ENCODE assay signal across 10 cellular contexts in the genomic region with DNA sequence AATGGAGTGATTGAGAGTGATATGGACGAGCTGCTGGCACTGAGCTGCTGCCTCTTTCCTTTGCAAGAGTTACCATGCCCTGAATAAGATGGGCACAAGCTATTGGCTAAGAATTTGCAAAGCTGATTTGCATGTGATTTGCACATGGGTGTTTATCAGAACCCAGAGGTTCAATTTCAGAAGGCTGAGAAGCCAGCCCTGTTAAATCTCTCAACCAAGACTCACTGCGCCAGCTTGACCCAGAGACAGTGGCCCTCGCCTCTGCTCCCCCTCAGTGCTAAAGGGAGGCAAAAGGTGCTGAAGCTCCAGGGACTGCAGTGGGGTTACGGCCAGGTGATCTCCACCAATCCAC. TPM values are rescaled to one million over a fixed set of nuclear protein-coding genes. Genes with fewer than 3 reads are reported as not detected.
A peak's percentile ranks its signal among the peaks of the same experiment; 100 is the strongest.
DNase-seq lines count a peak whose midpoint lies in the region; ATAC-seq and TF ChIP-seq lines count a peak whose summit lies in the region.
"Had no signal": no experiment of that assay in that cellular context is flagged by ENCODE, and none has a peak within 500 bp of the region (broad histone marks: within the 10 kb centered on the region; RNA-seq: fewer than 3 reads in every experiment).

No MANE protein-coding gene starts in this region.

- H3K27me3 ChIP-seq in mononuclear cell (ENCODE audit: insufficient read depth, low read length) (no peaks in the 10 kb centered on the region), aorta (ENCODE audit: control insufficient read depth in 1 of 2, insufficient read depth in 2 of 2, low read length in 1 of 2) (no peaks in the 10 kb centered on the region)

- H3K9me3 Mint-ChIP-seq in CD14-positive monocyte = peaks cover 0 to 17% (median 6%) of the 10 kb centered on the region in 7 donors
- H3K9me3 Mint-ChIP-seq in activated T-helper 2 cell treated with anti-CD3 and anti-CD28 coated beads, Interferon-gamma antibody, Interleukin-2, Interleukin-4, amounts not matched to agents 10 μg/mL and 5 μg/mL and 100 μg/mL, durations not matched to agents 14 hours and 24 hours and 36 hours = no peaks in the 10 kb centered on the region
- H3K9me3 Mint-ChIP-seq in glutamatergic neuron (ENCODE audit: unreplicated experiment) = peaks cover 3% of the 10 kb centered on the region

- peak overlapping the region in 6 of 7 donors; percentile 87 to 97 (median 94) for H3K27ac Mint-ChIP-seq in CD14-positive monocyte
- H3K27ac Mint-ChIP-seq in activated T-helper 2 cell treated with anti-CD3 and anti-CD28 coated beads, Interferon-gamma antibody, Interleukin-2, Interleukin-4, amounts not matched to agents 10 μg/mL and 5 μg/mL and 100 μg/mL, durations not matched to agents 14 hours and 24 hours and 36 hours = peak overlapping the region; percentile 95
- H3K27ac Mint-ChIP-seq in glutamatergic neuron (ENCODE audit: unreplicated experiment) = no peak overlapping the region

- ATAC-seq in GM21390 (IDR thresholded peaks at IDR 0.05; ENCODE audit: unreplicated experiment) (no peak), GM19351 (IDR thresholded peaks at IDR 0.05; ENCODE audit: unreplicated experiment) (no peak), aorta (ENCODE audit: low FRiP score) (no peak)

- peaks cover 54% of the 10 kb centered on the region for H3K4me1 ChIP-seq in mononuclear cell (ENCODE audit: insufficient read depth, low read length)
- H3K4me1 ChIP-seq in aorta (ENCODE audit: control insufficient read depth in 1 of 2, insufficient read depth in 2 of 2, low read length in 2 of 2) = no peaks in the 10 kb centered on the region

- 78 to 85% methylated on average over 4 of the region's 4 CpGs for WGBS in aorta, 2 donors

- intact Hi-C loops in CD14-positive monocyte (cut with micrococcal nuclease) (loop anchor here (5.0 to 10.0 kb wide), 4 partner anchors 131 to 203 kb away; partner anchors contain the start of genes IDH3G (in 2 of the 2), SSR4 (in 2 of the 2), ABCD1 (in 1 of the 2) and BCAP31 (in 1 of the 2)), aorta (cut with DNase I) (no loop called here)
- intact Hi-C loops in activated T-helper 2 cell treated with anti-CD3 and anti-CD28 coated beads, Interferon-gamma antibody, Interleukin-2, Interleukin-4, amounts not matched to agents 10 μg/mL and 5 μg/mL and 100 μg/mL, durations not matched to agents 14 hours and 24 hours and 36 hours (cut with micrococcal nuclease) = loop anchor here (5.0 to 10.0 kb wide), 3 partner anchors 161 to 449 kb away; partner anchors contain the start of genes EMD, FLNA, MECP2 and PLXNB3

- H3K27ac ChIP-seq in aorta (ENCODE audit: low read depth in 1 of 2, low read length in 2 of 2) = no peak overlapping the region

- peaks cover 5 to 28% of the 10 kb centered on the region in 2 donors for H3K36me3 Mint-ChIP-seq in CD14-positive monocyte
- H3K36me3 Mint-ChIP-seq in activated T-helper 2 cell treated with anti-CD3 and anti-CD28 coated beads, Interferon-gamma antibody, Interleukin-2, Interleukin-4, amounts not matched to agents 10 μg/mL and 5 μg/mL and 100 μg/mL, durations not matched to agents 14 hours and 24 hours and 36 hours (ENCODE audit: low read depth) = peaks cover 35% of the 10 kb centered on the region
- no peaks in the 10 kb centered on the region for H3K36me3 Mint-ChIP-seq in glutamatergic neuron (ENCODE audit: unreplicated experiment)

- H3K9me3 ChIP-seq in mononuclear cell (ENCODE audit: low read depth, low read length) = no peaks in the 10 kb centered on the region
- H3K9me3 ChIP-seq in aorta (ENCODE audit: control insufficient read depth, low read length) = no peaks in the 10 kb centered on the region

- TF ChIP-seq CTCF in CD14-positive monocyte (IDR thresholded peaks at IDR 0.05) (no peak), GM20000 (IDR thresholded peaks at IDR 0.05; ENCODE audit: extremely low read depth, missing control alignments) (no peak), glutamatergic neuron (IDR thresholded peaks at IDR 0.05; ENCODE audit: partially characterized antibody, unreplicated experiment) (no peak)

- H3K27me3 Mint-ChIP-seq in CD14-positive monocyte (ENCODE audit: low read depth in 3 of 3) (peaks cover 0 to 32% (median 0%) of the 10 kb centered on the region in 3 donors), glutamatergic neuron (ENCODE audit: unreplicated experiment) (peaks cover 6% of the 10 kb centered on the region)
- H3K27me3 Mint-ChIP-seq in activated T-helper 2 cell treated with anti-CD3 and anti-CD28 coated beads, Interferon-gamma antibody, Interleukin-2, Interleukin-4, amounts not matched to agents 10 μg/mL and 5 μg/mL and 100 μg/mL, durations not matched to agents 14 hours and 24 hours and 36 hours (ENCODE audit: low read depth) = no peaks in the 10 kb centered on the region

- H3K4me3 Mint-ChIP-seq in CD14-positive monocyte (peak overlapping the region; percentile 86 to 95), glutamatergic neuron (ENCODE audit: unreplicated experiment) (no peak overlapping the region)
- peak overlapping the region; percentile 97 for H3K4me3 Mint-ChIP-seq in activated T-helper 2 cell treated with anti-CD3 and anti-CD28 coated beads, Interferon-gamma antibody, Interleukin-2, Interleukin-4, amounts not matched to agents 10 μg/mL and 5 μg/mL and 100 μg/mL, durations not matched to agents 14 hours and 24 hours and 36 hours (ENCODE audit: low read depth)

- H3K4me3 ChIP-seq in mononuclear cell (ENCODE audit: low read length) (peak overlapping the region; percentile 67), aorta (ENCODE audit: low read length in 2 of 2) (no peak overlapping the region)

- H3K36me3 ChIP-seq in aorta (ENCODE audit: control insufficient read depth in 1 of 2, insufficient read depth in 2 of 2, low read length in 1 of 2) = no peaks in the 10 kb centered on the region

- DNase-seq in CD14-positive monocyte (ENCODE audit: low spot score) (no peak), GM20000 (ENCODE audit: low spot score) (peak; percentile 39), glutamatergic neuron (no peak), aorta (no peak)
- DNase-seq in activated T-helper 2 cell treated with anti-CD3 and anti-CD28 coated beads, Interferon-gamma antibody, Interleukin-2, Interleukin-4, amounts not matched to agents 10 μg/mL and 5 μg/mL and 100 μg/mL, durations not matched to agents 14 hours and 24 hours and 36 hours (ENCODE audit: low spot score) = no peak
- DNase-seq: DMS79 had no signal

- H3K4me1 Mint-ChIP-seq in CD14-positive monocyte = peaks cover 37% of the 10 kb centered on the region
- peaks cover 24% of the 10 kb centered on the region for H3K4me1 Mint-ChIP-seq in activated T-helper 2 cell treated with anti-CD3 and anti-CD28 coated beads, Interferon-gamma antibody, Interleukin-2, Interleukin-4, amounts not matched to agents 10 μg/mL and 5 μg/mL and 100 μg/mL, durations not matched to agents 14 hours and 24 hours and 36 hours (ENCODE audit: low read depth)
- peaks cover 8% of the 10 kb centered on the region for H3K4me1 Mint-ChIP-seq in glutamatergic neuron (ENCODE audit: low read depth, unreplicated experiment)

RNA-seq across cellular contexts. Expression of gene ARHGAP4, which starts 0.7 kb away (rescaled TPM):
- 10 to 100 TPM; 51.5 to 64.4 TPM for polyA plus RNA-seq in CD14-positive monocyte
- total RNA-seq in activated T-helper 2 cell treated with anti-CD3 and anti-CD28 coated beads, Interferon-gamma antibody, Interleukin-2, Interleukin-4, amounts not matched to agents 10 μg/mL and 5 μg/mL and 100 μg/mL, durations not matched to agents 14 hours and 24 hours and 36 hours = 128 and 135 TPM in 2 replicates
- 199 TPM for total RNA-seq in mononuclear cell
- total RNA-seq in glutamatergic neuron (ENCODE audit: unreplicated experiment) = 33.5 TPM
- 10 to 100 TPM; 36.0 to 81.3 TPM for total RNA-seq in aorta
- polyA plus RNA-seq in aorta = 10 to 100 TPM; 13.5 to 31.9 TPM

RNA-seq across cellular contexts. Expression of gene NAA10, which starts 9.5 kb away (rescaled TPM):
- polyA plus RNA-seq in CD14-positive monocyte = 10 to 100 TPM; 46.7 to 47.9 TPM
- total RNA-seq in activated T-helper 2 cell treated with anti-CD3 and anti-CD28 coated beads, Interferon-gamma antibody, Interleukin-2, Interleukin-4, amounts not matched to agents 10 μg/mL and 5 μg/mL and 100 μg/mL, durations not matched to agents 14 hours and 24 hours and 36 hours = 127 and 128 TPM in 2 replicates
- total RNA-seq in mononuclear cell = 22.0 TPM
- total RNA-seq in glutamatergic neuron (ENCODE audit: unreplicated experiment) = 129 TPM
- 10 to 100 TPM; 70.2 to 87.3 TPM for total RNA-seq in aorta
- 100 to 1,000 TPM in 1 of 2 donors, 10 to 100 TPM in 1; 81.8 to 287 TPM for polyA plus RNA-seq in aorta

RNA-seq across cellular contexts. Expression of gene RENBP, which starts 19.1 kb away (rescaled TPM):
- polyA plus RNA-seq in CD14-positive monocyte (1 to 10 TPM; 2.7 to 3.8 TPM), aorta (10 to 100 TPM; 10.5 to 14.5 TPM)
- total RNA-seq in activated T-helper 2 cell treated with anti-CD3 and anti-CD28 coated beads, Interferon-gamma antibody, Interleukin-2, Interleukin-4, amounts not matched to agents 10 μg/mL and 5 μg/mL and 100 μg/mL, durations not matched to agents 14 hours and 24 hours and 36 hours = 11.4 and 12.4 TPM in 2 replicates
- total RNA-seq in mononuclear cell (11.1 TPM), glutamatergic neuron (ENCODE audit: unreplicated experiment) (16.1 TPM), aorta (10 to 100 TPM; 13.1 to 20.9 TPM)
- total RNA-seq: M059J had no signal

RNA-seq across cellular contexts. Expression of gene AVPR2, which starts 20.9 kb away (rescaled TPM):
- under 1 TPM in 1 of 2 donors, not detected in 1; 0.14 TPM for polyA plus RNA-seq in CD14-positive monocyte
- total RNA-seq in activated T-helper 2 cell treated with anti-CD3 and anti-CD28 coated beads, Interferon-gamma antibody, Interleukin-2, Interleukin-4, amounts not matched to agents 10 μg/mL and 5 μg/mL and 100 μg/mL, durations not matched to agents 14 hours and 24 hours and 36 hours = not detected in 2 replicates
- not detected for total RNA-seq in mononuclear cell
- not detected for total RNA-seq in glutamatergic neuron (ENCODE audit: unreplicated experiment)
- 1 to 10 TPM; 3.0 to 4.6 TPM for total RNA-seq in aorta
- polyA plus RNA-seq in aorta = under 1 TPM in 1 of 2 donors, not detected in 1; 0.23 TPM

RNA-seq across cellular contexts. Expression of gene L1CAM, which starts 39.4 kb away (rescaled TPM):
- not detected for polyA plus RNA-seq in CD14-positive monocyte
- total RNA-seq in activated T-helper 2 cell treated with anti-CD3 and anti-CD28 coated beads, Interferon-gamma antibody, Interleukin-2, Interleukin-4, amounts not matched to agents 10 μg/mL and 5 μg/mL and 100 μg/mL, durations not matched to agents 14 hours and 24 hours and 36 hours = 0.83 and 0.98 TPM in 2 replicates
- total RNA-seq in mononuclear cell = 0.52 TPM
- 925 TPM for total RNA-seq in glutamatergic neuron (ENCODE audit: unreplicated experiment)
- total RNA-seq in aorta = 10 to 100 TPM in 1 of 2 donors, 1 to 10 TPM in 1; 4.3 to 11.6 TPM
- 1 to 10 TPM in 1 of 2 donors, not detected in 1; 1.0 TPM for polyA plus RNA-seq in aorta

Comparison
In these comparisons a context has a peak if more than half of its experiments do, and no peak if none do; other contexts are left out.
1. intact Hi-C loops: an anchor here in CD14-positive monocyte (5.0 to 10.0 kb wide) and activated T-helper 2 cell treated with anti-CD3 and anti-CD28 coated beads, Interferon-gamma antibody, Interleukin-2, Interleukin-4, amounts not matched to agents 10 μg/mL and 5 μg/mL and 100 μg/mL, durations not matched to agents 14 hours and 24 hours and 36 hours (5.0 to 10.0 kb wide); none called in aorta.